In genomic region chr10:124619195-124619594, GRCh38 we compare ENCODE assay signal across 9 cellular contexts.
A peak's percentile ranks its signal among the peaks of the same experiment; 100 is the strongest.
DNase-seq lines count a peak whose midpoint lies in the region; ATAC-seq and TF ChIP-seq lines count a peak whose summit lies in the region.
"Had no signal": no experiment of that assay in that cellular context is flagged by ENCODE, and none has a peak within 500 bp of the region (broad histone marks: within the 10 kb centered on the region; RNA-seq: fewer than 3 reads in every experiment).

No MANE protein-coding gene starts in this region.

- DNase-seq in DMS153 (lab: John Stamatoyannopoulos, UW), result peak; percentile 66
- no peak for DNase-seq in activated B cell treated with CpG ODN at 0.5 μM for 24 hours
- DNase-seq in mesothelial cell of epicardium (ENCODE audit: low spot score in 2 of 2, unreplicated experiment in 2 of 2), result no peak
- DNase-seq in DMS 273 treated with DMSO at 0.1 percent for 48 hours (lab: John Stamatoyannopoulos, UW), result no peak
- no peak for DNase-seq in uterus
- no peak for DNase-seq in dedifferentiated amniotic fluid mesenchymal stem cell (ENCODE audit: extremely low spot score)
- DNase-seq: OCI-M1 had no signal

- no peak for TF ChIP-seq POLR2A in uterus (IDR thresholded peaks at IDR 0.05)

- H3K4me1 Mint-ChIP-seq in activated B cell treated with CpG ODN at 0.5 μM for 24 hours, result peaks cover 99% of the 10 kb centered on the region
- H3K4me1 Mint-ChIP-seq in mesothelial cell of epicardium, result peaks cover 14% of the 10 kb centered on the region

- H3K9me3 ChIP-seq in uterus, result no peaks in the 10 kb centered on the region

- no peak overlapping the region for H3K4me3 ChIP-seq in uterus

- TF ChIP-seq CTCF in activated B cell treated with CpG ODN at 0.5 μM for 24 hours (IDR thresholded peaks at IDR 0.05) (no peak), mesothelial cell of epicardium (IDR thresholded peaks at IDR 0.05; ENCODE audit: unreplicated experiment) (no peak), uterus (IDR thresholded peaks at IDR 0.05) (no peak)

- H3K36me3 Mint-ChIP-seq in activated B cell treated with CpG ODN at 0.5 μM for 24 hours (ENCODE audit: low read depth) (peaks cover 37% of the 10 kb centered on the region), mesothelial cell of epicardium (peaks cover 6% of the 10 kb centered on the region)

- H3K27ac Mint-ChIP-seq in activated B cell treated with CpG ODN at 0.5 μM for 24 hours (peak overlapping the region; percentile 96), mesothelial cell of epicardium (peak overlapping the region; percentile 85)

- POLR2A ChIA-PET in activated B cell treated with CpG ODN at 0.5 μM for 24 hours (lab: Charles Lee), result interaction anchor here (0.6 to 15.9 kb wide), 30 partner anchors 9 to 474 kb away, joined by 3 to 207 read pairs (median 6); no protein-coding TSS in a partner anchor

- no peaks in the 10 kb centered on the region for H3K27me3 ChIP-seq in uterus

- H3K9me3 Mint-ChIP-seq in activated B cell treated with CpG ODN at 0.5 μM for 24 hours (no peaks in the 10 kb centered on the region), mesothelial cell of epicardium (no peaks in the 10 kb centered on the region)

- H3K27ac ChIP-seq in uterus, result no peak overlapping the region

- ATAC-seq in HG02938 (IDR thresholded peaks at IDR 0.05; ENCODE audit: unreplicated experiment) (peak; percentile 25), activated B cell treated with CpG ODN at 0.5 μM for 24 hours (ENCODE audit: low read depth) (peak; percentile 72), GM21576 (IDR thresholded peaks at IDR 0.05; ENCODE audit: unreplicated experiment) (no peak)

- H3K27me3 Mint-ChIP-seq in activated B cell treated with CpG ODN at 0.5 μM for 24 hours (no peaks in the 10 kb centered on the region), mesothelial cell of epicardium (ENCODE audit: low read depth) (no peaks in the 10 kb centered on the region)

- H3K4me3 Mint-ChIP-seq in activated B cell treated with CpG ODN at 0.5 μM for 24 hours (peak overlapping the region; percentile 69), mesothelial cell of epicardium (no peak overlapping the region)

- intact Hi-C loops in activated B cell treated with CpG ODN at 0.5 μM for 24 hours (cut with micrococcal nuclease) (loop anchor here (1.0 to 2.0 kb wide), 5 partner anchors 8 to 122 kb away; no protein-coding TSS in a partner anchor), uterus (cut with DNase I; ENCODE audit: low total_unique reads) (no loop called here)

- H3K36me3 ChIP-seq in uterus, result no peaks in the 10 kb centered on the region

- CTCF ChIA-PET in activated B cell treated with CpG ODN at 0.5 μM for 24 hours (lab: Charles Lee), result interaction anchor here (0.8 to 3.6 kb wide), 7 partner anchors 18 to 126 kb away, joined by 3 to 24 read pairs (median 4); no protein-coding TSS in a partner anchor

- H3K4me1 ChIP-seq in uterus, result peaks cover 0 to 7% of the 10 kb centered on the region in 2 donors
